Comparison of ENCODE assay signal across 9 cellular contexts in the genomic region with DNA sequence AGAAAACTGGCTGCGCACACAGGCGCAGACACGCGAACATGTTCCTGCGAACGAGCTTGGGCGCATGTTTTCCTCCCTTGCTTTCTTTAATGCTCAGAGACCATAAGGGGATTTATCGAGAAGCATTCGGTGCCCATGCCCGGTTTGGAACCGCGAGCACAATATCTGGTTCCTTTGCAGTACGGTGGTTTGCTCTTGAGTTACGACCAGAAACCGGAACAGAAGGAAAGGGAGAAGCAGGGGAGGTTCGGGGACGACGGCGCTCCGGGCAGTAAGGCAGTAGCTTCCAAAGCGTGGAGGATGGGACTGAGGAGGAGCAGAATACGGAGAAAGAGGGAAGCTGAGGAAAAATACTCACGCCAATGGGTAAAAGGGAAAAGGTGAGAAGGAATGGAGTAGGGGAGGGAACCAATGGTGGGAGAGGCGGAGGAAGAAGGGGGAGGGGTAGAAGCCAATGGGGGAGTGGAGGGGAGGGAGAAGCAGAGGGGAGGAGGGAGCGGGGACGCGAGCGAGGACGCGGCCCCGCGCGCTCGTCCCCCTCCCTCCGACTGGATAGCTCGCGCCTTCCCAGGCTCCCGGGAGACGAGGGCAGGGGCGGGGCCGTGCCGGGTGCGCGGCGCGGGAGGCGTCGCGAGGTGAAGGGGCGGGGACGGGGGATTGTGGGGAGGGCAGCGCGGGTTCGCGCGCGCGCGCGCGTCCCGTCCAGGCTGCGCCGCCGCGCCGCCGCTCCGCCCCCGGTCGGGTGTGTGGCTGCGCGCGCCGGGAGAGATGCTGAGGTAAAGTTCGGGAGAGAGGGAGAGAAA. TPM values are rescaled to one million over a fixed set of nuclear protein-coding genes. Genes with fewer than 3 reads are reported as not detected.
A peak's percentile ranks its signal among the peaks of the same experiment; 100 is the strongest.
DNase-seq lines count a peak whose midpoint lies in the region; ATAC-seq, FAIRE-seq and TF ChIP-seq lines count a peak whose summit lies in the region.
"Had no signal": no experiment of that assay in that cellular context is flagged by ENCODE, and none has a peak within 500 bp of the region (broad histone marks: within the 10 kb centered on the region; RNA-seq: fewer than 3 reads in every experiment).

No MANE protein-coding gene starts in this region.

- CTCF ChIA-PET in endothelial cell of umbilical vein (lab: Charles Lee), result interaction anchor here (0.7 to 4.2 kb wide), 11 partner anchors 16 to 619 kb away, joined by 3 to 40 read pairs (median 4); a partner anchor contains a TSS

- H3K9me1 ChIP-seq in endothelial cell of umbilical vein (replicated peaks; ENCODE audit: control insufficient read depth, extremely low read depth, insufficient read depth, low read length), result no peaks in the 10 kb centered on the region

- peak overlapping the region; percentile 56 to 77 (median 72) for H3K4me3 ChIP-seq in endothelial cell of umbilical vein (replicated peaks in 1 of 3; ENCODE audit: insufficient read depth in 1 of 3, low read depth in 1 of 3, low read length in 3 of 3)

- ATAC-seq in GM19395 (IDR thresholded peaks at IDR 0.05; ENCODE audit: unreplicated experiment) (peak; percentile 49), HG03565 (IDR thresholded peaks at IDR 0.05; ENCODE audit: unreplicated experiment) (peak; percentile 35)

- no peaks in the 10 kb centered on the region for H3K36me3 ChIP-seq in endothelial cell of umbilical vein (ENCODE audit: control insufficient read depth in 2 of 2, extremely low read depth in 1 of 2, insufficient read depth in 2 of 2, low read length in 2 of 2)

- H3K4me2 ChIP-seq in endothelial cell of umbilical vein (ENCODE audit: insufficient read depth, low read length), result peak overlapping the region; percentile 90

- peaks cover 2 to 4% of the 10 kb centered on the region in 2 experiments for H3K27me3 ChIP-seq in endothelial cell of umbilical vein (ENCODE audit: control insufficient read depth in 2 of 2, insufficient read depth in 2 of 2, low read length in 2 of 2)

- no peak for TF ChIP-seq CTCF in C4-2B (conservative IDR thresholded peaks at IDR 0.05)
- TF ChIP-seq CTCF in endothelial cell of umbilical vein (IDR thresholded peaks at IDR 0.05; ENCODE audit: extremely low read depth in 1 of 2, insufficient read depth in 1 of 2, low read depth in 1 of 2, low read length in 2 of 2), result no peak

- dilution Hi-C loops in endothelial cell of umbilical vein (cut with MboI; ENCODE audit: extremely low pct_ligation_motif_present, low sequenced_read_pairs), result no loop called here

- peak overlapping the region; percentile 77 for H3K9ac ChIP-seq in endothelial cell of umbilical vein (replicated peaks; ENCODE audit: extremely low read depth, insufficient read depth, low read length)

- DNase-seq in NCI-H82 (lab: John Stamatoyannopoulos, UW) (peak; percentile 97), endothelial cell of umbilical vein (ENCODE audit: low read depth, low spot score) (peak; percentile 94), midbrain (lab: John Stamatoyannopoulos, UW) (peak; percentile 97)
- DNase-seq in activated CD8-positive, alpha-beta memory T cell treated with anti-CD3 and anti-CD28 coated beads, Interleukin-2, amount 50 U/mL, for 4 hours, result peak; percentile 79
- DNase-seq in stimulated activated CD8-positive, alpha-beta memory T cell treated with anti-CD3 and anti-CD28 coated beads, Interleukin-15, amount 100 ng/mL, for 4 hours (ENCODE audit: low read depth in 2 of 2), result peak; percentile 51 to 64

- H2AFZ ChIP-seq in endothelial cell of umbilical vein (ENCODE audit: low read depth, low read length), result peak overlapping the region; percentile 85

- H4K20me1 ChIP-seq in endothelial cell of umbilical vein (replicated peaks; ENCODE audit: control insufficient read depth, extremely low read depth, insufficient read depth, low read length), result no peaks in the 10 kb centered on the region

- TSS peak; percentile 90 for BruUV-seq in endothelial cell of umbilical vein (replicated peaks; lab: Mats Ljungman, UMichigan)

- H3K9me3 ChIP-seq in endothelial cell of umbilical vein (replicated peaks; ENCODE audit: control insufficient read depth, insufficient read depth, low read length), result no peaks in the 10 kb centered on the region

- H3K4me1 ChIP-seq in endothelial cell of umbilical vein (ENCODE audit: control insufficient read depth, extremely low read depth, insufficient read depth, low read length), result peaks cover 17% of the 10 kb centered on the region

- H3K27ac ChIP-seq in C4-2B (peak overlapping the region; percentile 93), endothelial cell of umbilical vein (ENCODE audit: insufficient read depth, low read depth, low read length) (peak overlapping the region; percentile 53)

- POLR2A ChIA-PET in endothelial cell of umbilical vein (lab: Charles Lee), result interaction anchor here (0.6 to 1.5 kb wide), 5 partner anchors 30 to 1630 kb away, joined by 3 to 7 read pairs (median 5); a partner anchor contains a TSS

- peaks cover 35% of the 10 kb centered on the region for H3K79me2 ChIP-seq in endothelial cell of umbilical vein (ENCODE audit: control insufficient read depth, insufficient read depth, low read length)

- intact Hi-C loops in endothelial cell of umbilical vein (cut with micrococcal nuclease), result loop anchor here (1.0 to 5.0 kb wide), 8 partner anchors 127 to 1849 kb away; a partner anchor contains a TSS

- FAIRE-seq in endothelial cell of umbilical vein (lab: Jason Lieb, UNC), result peak; percentile 67
- FAIRE-seq: endometrium had no signal

- peak; percentile 28 for TF ChIP-seq POLR2A in endothelial cell of umbilical vein (IDR thresholded peaks at IDR 0.05; ENCODE audit: low read depth, low read length)

TF ChIP-seq in endothelial cell of umbilical vein, 7 proteins besides CTCF, POLR2A, EP300 and RAD21:
- TF ChIP-seq MYC (IDR thresholded peaks at IDR 0.05; ENCODE audit: low read depth, low read length) (no peak), FOS (IDR thresholded peaks at IDR 0.05; ENCODE audit: borderline replicate concordance, insufficient read depth, low read length) (no peak), JUN (IDR thresholded peaks at IDR 0.05; ENCODE audit: borderline replicate concordance, insufficient read depth, insufficient read length, low read depth) (no peak), GATA2 (IDR thresholded peaks at IDR 0.05; ENCODE audit: insufficient read depth, insufficient read length, low read depth, low read length) (no peak), EZH2 (IDR thresholded peaks at IDR 0.05; ENCODE audit: borderline replicate concordance, low read depth, low read length, severe bottlenecking) (no peak), POLR2AphosphoS5 (IDR thresholded peaks at IDR 0.05; ENCODE audit: insufficient read depth, low read depth, low read length) (peak; percentile 49)
- TF ChIP-seq, protein P1, sequence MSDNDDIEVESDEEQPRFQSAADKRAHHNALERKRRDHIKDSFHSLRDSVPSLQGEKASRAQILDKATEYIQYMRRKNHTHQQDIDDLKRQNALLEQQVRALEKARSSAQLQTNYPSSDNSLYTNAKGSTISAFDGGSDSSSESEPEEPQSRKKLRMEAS (IDR thresholded peaks at IDR 0.05; ENCODE audit: insufficient read depth, insufficient read length), result peak; percentile 33

RNA-seq across cellular contexts. Expression of a gene that starts 0.6 kb away (rescaled TPM):
- total RNA-seq in endothelial cell of umbilical vein, result 35.9 and 36.2 TPM in 2 replicates
- 3.3 and 4.3 TPM in 2 replicates for polyA plus RNA-seq in endothelial cell of umbilical vein
- 6.7 and 7.7 TPM in 2 replicates for polyA plus RNA-seq in endothelial cell of umbilical vein (2011; cell fraction: cytosol; rRNA removed)
- 10.7 and 12.2 TPM in 2 replicates for polyA plus RNA-seq in endothelial cell of umbilical vein (2011; cell fraction: nucleus; rRNA removed)
- 14.1 and 22.3 TPM in 2 replicates for polyA plus RNA-seq in endothelial cell of umbilical vein (2012)
- 16.3 and 17.6 TPM in 2 replicates for polyA minus RNA-seq in endothelial cell of umbilical vein
- polyA minus RNA-seq in endothelial cell of umbilical vein (2011; cell fraction: cytosol; rRNA and poly(A)+ RNA removed), result 70.6 TPM
- polyA minus RNA-seq in endothelial cell of umbilical vein (2011; cell fraction: nucleus; rRNA and poly(A)+ RNA removed), result 20.7 and 32.3 TPM in 2 replicates

Comparison
In these comparisons a context has a peak if more than half of its experiments do, and no peak if none do; other contexts are left out.
1. Peak in every context shown above with its lines: DNase-seq, ATAC-seq, H3K4me3 ChIP-seq and H3K27ac ChIP-seq.